Comparison of ENCODE assay signal across 24 cellular contexts in genomic region chr3:125011941-125012340, GRCh38. TPM values are rescaled to one million over a fixed set of nuclear protein-coding genes. Genes with fewer than 3 reads are reported as not detected.
DNase-seq lines count a peak whose midpoint lies in the region; ATAC-seq, FAIRE-seq and TF ChIP-seq lines count a peak whose summit lies in the region.
"Had no signal": no experiment of that assay in that cellular context is flagged by ENCODE, and none has a peak within 500 bp of the region (broad histone marks: within the 10 kb centered on the region; RNA-seq: fewer than 3 reads in every experiment).

No MANE protein-coding gene starts in this region.

- peaks cover 11% of the 10 kb centered on the region for H3K4me1 ChIP-seq in cardiac muscle cell (ENCODE audit: low read depth)
- peaks cover 8% of the 10 kb centered on the region for H3K4me1 ChIP-seq in astrocyte (ENCODE audit: insufficient read depth, low read length)
- H3K4me1 ChIP-seq in smooth muscle cell (ENCODE audit: low read depth): no peaks in the 10 kb centered on the region
- H3K4me1 ChIP-seq: foreskin keratinocyte had no signal

- no peaks in the 10 kb centered on the region for H3K27me3 ChIP-seq in cardiac muscle cell
- H3K27me3 ChIP-seq in astrocyte (ENCODE audit: insufficient read depth, low read length): no peaks in the 10 kb centered on the region
- no peaks in the 10 kb centered on the region for H3K27me3 ChIP-seq in smooth muscle cell (ENCODE audit: low read depth)
- H3K27me3 ChIP-seq: foreskin keratinocyte, hepatocyte had no signal

- intact Hi-C loops in Right ventricle myocardium inferior (cut with DNase I): no loop called here

- H3K9ac ChIP-seq in astrocyte (ENCODE audit: low read length) (peak overlapping the region; percentile 26), smooth muscle cell (ENCODE audit: low read depth) (no peak overlapping the region)

- H3K27ac ChIP-seq in cardiac muscle cell: peak overlapping the region; percentile 71
- H3K27ac ChIP-seq in astrocyte (ENCODE audit: low read depth, low read length): peak overlapping the region; percentile 49
- H3K27ac ChIP-seq in smooth muscle cell (ENCODE audit: low read depth): peak overlapping the region; percentile 69
- H3K27ac ChIP-seq: foreskin keratinocyte, hepatocyte had no signal

- H3K27me3 Mint-ChIP-seq in astrocyte (ENCODE audit: low read depth, unreplicated experiment): no peaks in the 10 kb centered on the region
- no peaks in the 10 kb centered on the region for H3K27me3 Mint-ChIP-seq in immature natural killer cell (ENCODE audit: low read depth in 3 of 3)
- H3K27me3 Mint-ChIP-seq: type B pancreatic cell had no signal

- no peak for TF ChIP-seq CTCF in cardiac muscle cell (IDR thresholded peaks at IDR 0.05; ENCODE audit: low read depth, low read length)
- TF ChIP-seq CTCF in astrocyte (IDR thresholded peaks at IDR 0.05; ENCODE audit: insufficient read depth, low read depth, low read length): no peak
- TF ChIP-seq CTCF in smooth muscle cell (IDR thresholded peaks at IDR 0.05; ENCODE audit: borderline replicate concordance, insufficient read depth, poor library complexity, severe bottlenecking): no peak

- DNase-seq in cardiac muscle cell (ENCODE audit: low read depth in 1 of 2, low spot score in 1 of 2) (no peak), Right ventricle myocardium inferior (ENCODE audit: missing footprints) (no peak), astrocyte (ENCODE audit: low read depth) (peak; percentile 96), immature natural killer cell (no peak), smooth muscle cell (lab: John Stamatoyannopoulos, UW; ENCODE audit: unreplicated experiment) (no peak), NCI-H2227 (lab: John Stamatoyannopoulos, UW; ENCODE audit: unreplicated experiment) (no peak)
- DNase-seq: 8988T; activated CD4-positive, alpha-beta T cell treated with anti-CD3 and anti-CD28 coated beads for 48 hours; activated naive CD4-positive, alpha-beta T cell treated with Interleukin-2 at 50 U/mL for 16 hours; activated T-cell treated with anti-CD3 and anti-CD28 coated beads, Interleukin-2, amount 50 U/mL, for 48 hours; amygdala; central memory CD4-positive, alpha-beta T cell; foreskin keratinocyte; GF-D8; KG1; NCI-H2171; NCI-H524 had no signal

- H4K20me1 ChIP-seq in astrocyte (ENCODE audit: insufficient read depth, low read length) (peaks cover 44% of the 10 kb centered on the region), smooth muscle cell (ENCODE audit: low read depth) (peaks cover 11% of the 10 kb centered on the region)

- H3K4me2 ChIP-seq in astrocyte (ENCODE audit: low read length): peak overlapping the region; percentile 23
- H3K4me2 ChIP-seq in smooth muscle cell: no peak overlapping the region
- H3K4me2 ChIP-seq: GM23338, hepatocyte had no signal

- H3K4me3 ChIP-seq in cardiac muscle cell (no peak overlapping the region), astrocyte (ENCODE audit: insufficient read depth, low read depth, low read length) (no peak overlapping the region), smooth muscle cell (no peak overlapping the region)
- H3K4me3 ChIP-seq: GM23338, hepatocyte had no signal

- H3F3A ChIP-seq in smooth muscle cell (ENCODE audit: low read depth): no peaks in the 10 kb centered on the region

- ATAC-seq in Right ventricle myocardium inferior: no peak
- ATAC-seq in GM18511 (IDR thresholded peaks at IDR 0.05; ENCODE audit: unreplicated experiment): no peak
- ATAC-seq in HG02938 (IDR thresholded peaks at IDR 0.05; ENCODE audit: unreplicated experiment): no peak
- ATAC-seq: foreskin keratinocyte, GM23338 had no signal

- H3K27ac Mint-ChIP-seq in astrocyte (ENCODE audit: unreplicated experiment) (no peak overlapping the region), immature natural killer cell (peak overlapping the region in 5 of 6 donors; percentile 64 to 98 (median 79))
- H3K27ac Mint-ChIP-seq: GM23338, progenitor cell of endocrine pancreas, type B pancreatic cell had no signal

- peaks cover 57% of the 10 kb centered on the region for H3K36me3 ChIP-seq in cardiac muscle cell
- peaks cover 61% of the 10 kb centered on the region for H3K36me3 ChIP-seq in astrocyte (ENCODE audit: insufficient read depth, low read length)
- peaks cover 26% of the 10 kb centered on the region for H3K36me3 ChIP-seq in smooth muscle cell (ENCODE audit: low read depth)

- H3K9me3 ChIP-seq in cardiac muscle cell (ENCODE audit: low read depth): no peaks in the 10 kb centered on the region
- no peaks in the 10 kb centered on the region for H3K9me3 ChIP-seq in astrocyte (ENCODE audit: insufficient read depth, low read depth, low read length)
- no peaks in the 10 kb centered on the region for H3K9me3 ChIP-seq in smooth muscle cell (replicated peaks; ENCODE audit: low read depth)

- H3K36me3 Mint-ChIP-seq in astrocyte (ENCODE audit: low read depth, unreplicated experiment) (peaks cover 49% of the 10 kb centered on the region), immature natural killer cell (peaks cover 48 to 72% (median 54%) of the 10 kb centered on the region in 3 donors)

- no peak for FAIRE-seq in astrocyte (lab: Jason Lieb, UNC)
- FAIRE-seq: HTR-8/SVneo had no signal

- no peaks in the 10 kb centered on the region for H3K9me3 Mint-ChIP-seq in astrocyte (ENCODE audit: unreplicated experiment)
- H3K9me3 Mint-ChIP-seq in immature natural killer cell: no peaks in the 10 kb centered on the region
- H3K9me3 Mint-ChIP-seq: GM23338, type B pancreatic cell had no signal

- H3K79me2 ChIP-seq in astrocyte (ENCODE audit: insufficient read depth, low read length) (no peaks in the 10 kb centered on the region), smooth muscle cell (ENCODE audit: low read depth) (no peaks in the 10 kb centered on the region)
- H3K79me2 ChIP-seq: hepatocyte had no signal

- WGBS in smooth muscle cell (ENCODE audit: low lambda C conversion rate): 40% methylated on average over 7 of the region's 7 CpGs

- H2AFZ ChIP-seq in astrocyte (ENCODE audit: low read depth, low read length) (no peak overlapping the region), smooth muscle cell (ENCODE audit: low read depth) (no peak overlapping the region)
- H2AFZ ChIP-seq: GM23338, hepatocyte had no signal

- H3K4me3 Mint-ChIP-seq in astrocyte (ENCODE audit: unreplicated experiment): no peak overlapping the region
- H3K4me3 Mint-ChIP-seq in immature natural killer cell: no peak overlapping the region
- H3K4me3 Mint-ChIP-seq: GM23338, type B pancreatic cell had no signal

- H3K4me1 Mint-ChIP-seq in astrocyte (ENCODE audit: low read depth, unreplicated experiment) (no peaks in the 10 kb centered on the region), immature natural killer cell (peaks cover 73 to 75% of the 10 kb centered on the region in 2 donors)
- H3K4me1 Mint-ChIP-seq: GM23338 had no signal

RNA-seq across cellular contexts. Expression of gene HEG1, which starts 43.9 kb away (rescaled TPM):
- total RNA-seq in cardiac muscle cell: 16.5 and 42.7 TPM in 2 replicates
- 17.4 and 24.9 TPM in 2 replicates for polyA plus RNA-seq in cardiac muscle cell
- total RNA-seq in Right ventricle myocardium inferior: 95.0 TPM
- 62.1 and 65.7 TPM in 2 replicates for total RNA-seq in astrocyte
- 10 to 100 TPM in 1 of 3 donors, 1 to 10 TPM in 2; 2.1 to 12.1 (median 4.9) TPM for polyA plus RNA-seq in immature natural killer cell
- 43.5 and 50.3 TPM in 2 replicates for total RNA-seq in smooth muscle cell
- polyA plus RNA-seq in smooth muscle cell: 28.0 and 32.8 TPM in 2 replicates
